Comparison of ENCODE assay signal across 4 cellular contexts in the genomic region with DNA sequence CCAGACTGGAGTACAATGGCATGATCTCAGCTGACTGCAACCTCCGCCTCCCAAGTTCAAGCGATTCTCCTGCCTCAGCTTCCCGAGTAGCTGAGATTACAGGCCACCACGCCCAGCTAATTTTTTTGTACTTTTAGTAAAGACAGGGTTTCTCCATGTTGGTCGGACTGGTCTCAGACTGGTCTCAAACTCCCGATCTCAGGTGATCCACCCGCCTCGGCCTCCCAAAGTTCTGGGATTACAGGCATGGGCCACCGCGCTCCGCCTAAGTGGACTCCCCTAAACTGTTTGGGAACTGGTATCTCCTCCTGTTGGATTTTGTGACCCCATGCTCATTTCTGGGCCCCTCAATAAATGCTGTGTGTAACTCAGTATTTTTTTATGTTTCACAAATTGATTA. TPM values are rescaled to one million over a fixed set of nuclear protein-coding genes. Genes with fewer than 3 reads are reported as not detected.
"Had no signal": no experiment of that assay in that cellular context is flagged by ENCODE, and none has a peak within 500 bp of the region (broad histone marks: within the 10 kb centered on the region; RNA-seq: fewer than 3 reads in every experiment).

No MANE protein-coding gene starts in this region.

RNA-seq across cellular contexts. Expression of gene SCTR, which starts 5.3 kb away (rescaled TPM):
- total RNA-seq: LHCN-M2, M059J, MCF 10A, NCI-H460 had no signal

RNA-seq across cellular contexts. Expression of gene CFAP221, which starts 25.2 kb away (rescaled TPM):
- total RNA-seq: LHCN-M2, MCF 10A, NCI-H460 had no signal
